In the genomic region with DNA sequence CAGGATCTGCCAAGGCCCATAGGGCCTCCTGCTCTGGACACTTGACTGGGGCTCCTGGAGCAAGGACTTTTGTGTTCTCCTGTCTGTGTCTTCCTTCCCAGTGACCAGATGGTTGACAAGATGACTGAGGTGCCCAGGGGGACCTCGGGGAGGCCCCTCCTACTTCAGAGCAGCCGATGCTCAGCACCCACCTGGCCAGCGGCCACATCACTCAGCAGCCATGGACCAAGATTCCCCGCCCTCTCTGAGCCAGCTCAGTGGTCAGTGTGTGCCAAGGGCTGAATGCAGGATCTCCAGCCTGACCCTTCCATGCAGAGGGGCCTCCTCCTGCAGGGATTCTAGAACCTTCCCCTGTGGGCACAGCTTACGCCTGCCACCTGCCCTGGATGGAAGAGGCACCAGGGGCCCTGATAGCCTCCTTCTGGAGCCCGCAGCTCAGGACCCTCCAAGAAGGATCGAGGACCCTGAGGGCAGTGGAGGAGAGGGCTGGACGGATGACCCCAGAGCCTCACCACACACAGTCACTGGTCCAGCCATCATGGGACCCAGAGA, we compare ENCODE assay signal across 22 cellular contexts.
DNase-seq lines count a peak whose midpoint lies in the region; ATAC-seq and TF ChIP-seq lines count a peak whose summit lies in the region.
"Had no signal": no experiment of that assay in that cellular context is flagged by ENCODE, and none has a peak within 500 bp of the region (broad histone marks: within the 10 kb centered on the region; RNA-seq: fewer than 3 reads in every experiment).

No MANE protein-coding gene starts in this region.

- no peak overlapping the region for H3K9ac ChIP-seq in BLaER1

- H3K36me3 ChIP-seq in BLaER1 (no peaks in the 10 kb centered on the region), PC-9 (ENCODE audit: low read depth) (no peaks in the 10 kb centered on the region), mucosa of descending colon (ENCODE audit: low read depth) (no peaks in the 10 kb centered on the region)
- H3K36me3 ChIP-seq: HAP-1 had no signal

- H2AFZ ChIP-seq in PC-9 = no peak overlapping the region

- no peaks in the 10 kb centered on the region for H3K36me3 Mint-ChIP-seq in activated T-helper 2 cell treated with anti-CD3 and anti-CD28 coated beads, Interferon-gamma antibody, Interleukin-2, Interleukin-4, amounts not matched to agents 10 μg/mL and 5 μg/mL and 100 μg/mL, durations not matched to agents 14 hours and 24 hours and 36 hours (ENCODE audit: low read depth)

- H3K4me2 ChIP-seq in BLaER1 (peak overlapping the region; percentile 69; the same call in 1 of the 2 replicates), PC-9 (peak overlapping the region; percentile 21; the same call in 1 of the 2 replicates)

- CTCF ChIA-PET in PC-9 (lab: Charles Lee) = no interaction called here

- H3K9me2 ChIP-seq in PC-9 (ENCODE audit: insufficient read depth) = no peaks in the 10 kb centered on the region

- ATAC-seq in mucosa of descending colon (peak; percentile 13), sciatic nerve (no peak)
- ATAC-seq: GM12878, K562 had no signal

- TF ChIP-seq CTCF in PC-9 (conservative IDR thresholded peaks at IDR 0.05) (no peak), mucosa of descending colon (IDR thresholded peaks at IDR 0.05) (no peak)

- H3K4me3 Mint-ChIP-seq in activated T-helper 2 cell treated with anti-CD3 and anti-CD28 coated beads, Interferon-gamma antibody, Interleukin-2, Interleukin-4, amounts not matched to agents 10 μg/mL and 5 μg/mL and 100 μg/mL, durations not matched to agents 14 hours and 24 hours and 36 hours (ENCODE audit: low read depth) = no peak overlapping the region
- H3K4me3 Mint-ChIP-seq: CD4-positive, alpha-beta T cell; HFFc6 had no signal

- POLR2A ChIA-PET in PC-9 (lab: Charles Lee; ENCODE audit: unreplicated experiment) = no interaction called here

- H3K4me1 Mint-ChIP-seq in activated T-helper 2 cell treated with anti-CD3 and anti-CD28 coated beads, Interferon-gamma antibody, Interleukin-2, Interleukin-4, amounts not matched to agents 10 μg/mL and 5 μg/mL and 100 μg/mL, durations not matched to agents 14 hours and 24 hours and 36 hours (ENCODE audit: low read depth) = no peaks in the 10 kb centered on the region

- no peak overlapping the region for H3K27ac Mint-ChIP-seq in activated T-helper 2 cell treated with anti-CD3 and anti-CD28 coated beads, Interferon-gamma antibody, Interleukin-2, Interleukin-4, amounts not matched to agents 10 μg/mL and 5 μg/mL and 100 μg/mL, durations not matched to agents 14 hours and 24 hours and 36 hours
- H3K27ac Mint-ChIP-seq: CD4-positive, alpha-beta T cell; HFFc6 had no signal

- H3K27me3 Mint-ChIP-seq in activated T-helper 2 cell treated with anti-CD3 and anti-CD28 coated beads, Interferon-gamma antibody, Interleukin-2, Interleukin-4, amounts not matched to agents 10 μg/mL and 5 μg/mL and 100 μg/mL, durations not matched to agents 14 hours and 24 hours and 36 hours (ENCODE audit: low read depth) = no peaks in the 10 kb centered on the region

- H3K27ac ChIP-seq in BLaER1 = no peak overlapping the region
- no peak overlapping the region for H3K27ac ChIP-seq in PC-9

- DNase-seq in PC-9 (no peak), mucosa of descending colon (peak in 1 of 3 donors; percentile 25), sciatic nerve (ENCODE audit: low spot score) (peak; percentile 30), ureter (ENCODE audit: low spot score) (no peak), NCI-H2227 (lab: John Stamatoyannopoulos, UW; ENCODE audit: unreplicated experiment) (no peak)
- no peak for DNase-seq in activated T-helper 2 cell treated with anti-CD3 and anti-CD28 coated beads, Interferon-gamma antibody, Interleukin-2, Interleukin-4, amounts not matched to agents 10 μg/mL and 5 μg/mL and 100 μg/mL, durations not matched to agents 14 hours and 24 hours and 36 hours (ENCODE audit: low spot score)
- DNase-seq: CD4-positive, alpha-beta T cell; DMS53; GOT3; HFFc6; Kasumi-1; MV-4-11; NCI-H1105; NCI-H146; NCI-H1930; NCI-H2107; NCI-H446 treated with DMSO at 0.1 percent for 48 hours; NCI-H526 treated with DMSO at 0.1 percent for 48 hours had no signal

- no TSS peak for BruUV-seq in PC-9 (replicated peaks; lab: Mats Ljungman, UMichigan)

- H3K4me3 ChIP-seq in BLaER1 (no peak overlapping the region), PC-9 (no peak overlapping the region), mucosa of descending colon (no peak overlapping the region)
- H3K4me3 ChIP-seq: GM12878, HAP-1, K562 had no signal

- no peaks in the 10 kb centered on the region for H3K27me3 ChIP-seq in BLaER1
- peaks cover 33% of the 10 kb centered on the region; the same call in 1 of the 2 replicates for H3K27me3 ChIP-seq in PC-9 (ENCODE audit: insufficient read depth, low read depth)

- H3F3A ChIP-seq in PC-9 (ENCODE audit: insufficient read depth, low read depth) = no peaks in the 10 kb centered on the region

- H4K20me1 ChIP-seq in BLaER1 (no peaks in the 10 kb centered on the region), PC-9 (ENCODE audit: insufficient read depth) (no peaks in the 10 kb centered on the region)

- no peaks in the 10 kb centered on the region for H3K79me2 ChIP-seq in PC-9 (ENCODE audit: low read depth)

- H3K4me1 ChIP-seq in BLaER1 (peaks cover 49% of the 10 kb centered on the region), PC-9 (replicated peaks; ENCODE audit: insufficient read depth) (no peaks in the 10 kb centered on the region), mucosa of descending colon (ENCODE audit: low read depth) (no peaks in the 10 kb centered on the region)
- H3K4me1 ChIP-seq: HAP-1 had no signal

- intact Hi-C loops in PC-9 (cut with micrococcal nuclease; ENCODE audit: unreplicated experiment) = no loop called here
- intact Hi-C loops in mucosa of descending colon (cut with DNase I, micrococcal nuclease) = no loop called here
- intact Hi-C loops in sciatic nerve (cut with DNase I) = no loop called here
- intact Hi-C loops in activated T-helper 2 cell treated with anti-CD3 and anti-CD28 coated beads, Interferon-gamma antibody, Interleukin-2, Interleukin-4, amounts not matched to agents 10 μg/mL and 5 μg/mL and 100 μg/mL, durations not matched to agents 14 hours and 24 hours and 36 hours (cut with micrococcal nuclease) = no loop called here

- H3K9me3 ChIP-seq in BLaER1 (peaks cover 50% of the 10 kb centered on the region), PC-9 (ENCODE audit: insufficient read depth, low read depth) (peaks cover 8% of the 10 kb centered on the region; the same call in 1 of the 2 replicates), mucosa of descending colon (peaks cover 9% of the 10 kb centered on the region)
- H3K9me3 ChIP-seq: HAP-1 had no signal

- no peaks in the 10 kb centered on the region for H3K9me3 Mint-ChIP-seq in activated T-helper 2 cell treated with anti-CD3 and anti-CD28 coated beads, Interferon-gamma antibody, Interleukin-2, Interleukin-4, amounts not matched to agents 10 μg/mL and 5 μg/mL and 100 μg/mL, durations not matched to agents 14 hours and 24 hours and 36 hours
- H3K9me3 Mint-ChIP-seq: CD4-positive, alpha-beta T cell had no signal
